25 cellular contexts compared by ENCODE assay signal in genomic region chr21:44903054-44903685, GRCh38. TPM values are rescaled to one million over a fixed set of nuclear protein-coding genes. Genes with fewer than 3 reads are reported as not detected.
DNase-seq lines count a peak whose midpoint lies in the region; ATAC-seq and TF ChIP-seq lines count a peak whose summit lies in the region.
"Had no signal": no experiment of that assay in that cellular context is flagged by ENCODE, and none has a peak within 500 bp of the region (broad histone marks: within the 10 kb centered on the region; RNA-seq: fewer than 3 reads in every experiment).

No MANE protein-coding gene starts in this region.

- peaks cover 7% of the 10 kb centered on the region for H3K9me3 Mint-ChIP-seq in activated naive CD4-positive, alpha-beta T cell treated with anti-CD3 and anti-CD28 coated beads, Interleukin-2, amount 10 ng/mL, durations not matched to agents 7 days and 5 days
- no peaks in the 10 kb centered on the region for H3K9me3 Mint-ChIP-seq in CD8-positive, alpha-beta T cell
- peaks cover 6% of the 10 kb centered on the region for H3K9me3 Mint-ChIP-seq in glutamatergic neuron (ENCODE audit: unreplicated experiment)
- H3K9me3 Mint-ChIP-seq: activated B cell treated with CpG ODN at 0.5 μM for 24 hours; activated CD4-positive, alpha-beta memory T cell treated with anti-CD3 and anti-CD28 coated beads for 36 hours; activated naive CD4-positive, alpha-beta T cell treated with anti-CD3 and anti-CD28 coated beads for 36 hours; stimulated activated effector memory CD8-positive, alpha-beta T cell treated with anti-CD3 and anti-CD28 coated beads, Interleukin-12 subunit alpha, Interleukin-12 subunit beta, amount 100 ng/mL, for 72 hours had no signal

- no peaks in the 10 kb centered on the region for H3K27me3 Mint-ChIP-seq in activated naive CD4-positive, alpha-beta T cell treated with anti-CD3 and anti-CD28 coated beads, Interleukin-2, amount 10 ng/mL, durations not matched to agents 7 days and 5 days
- no peaks in the 10 kb centered on the region for H3K27me3 Mint-ChIP-seq in CD8-positive, alpha-beta T cell (ENCODE audit: low read depth)
- peaks cover 11% of the 10 kb centered on the region for H3K27me3 Mint-ChIP-seq in glutamatergic neuron (ENCODE audit: unreplicated experiment)
- H3K27me3 Mint-ChIP-seq: activated B cell treated with CpG ODN at 0.5 μM for 24 hours; activated CD4-positive, alpha-beta memory T cell treated with anti-CD3 and anti-CD28 coated beads for 36 hours had no signal

- H2AFZ ChIP-seq in neuronal stem cell (ENCODE audit: low read length) = no peak overlapping the region

- H3K9me3 ChIP-seq in CD8-positive, alpha-beta T cell (ENCODE audit: low read length) = no peaks in the 10 kb centered on the region
- H3K9me3 ChIP-seq in neuronal stem cell (replicated peaks in 1 of 2; ENCODE audit: control insufficient read depth in 2 of 2, insufficient read depth in 1 of 2, low read depth in 1 of 2, low read length in 2 of 2) = peaks cover 0 to 12% of the 10 kb centered on the region in 2 donors
- H3K9me3 ChIP-seq: gastroesophageal sphincter, SK-N-SH, uterus had no signal

- no peak overlapping the region for H3K4me2 ChIP-seq in neuronal stem cell (ENCODE audit: insufficient read depth, low read length, poor library complexity, severe bottlenecking)
- H3K4me2 ChIP-seq: SK-N-SH had no signal

- CTCF ChIA-PET in activated naive CD4-positive, alpha-beta T cell treated with anti-CD3 and anti-CD28 coated beads, Interleukin-2, amount 10 ng/mL, durations not matched to agents 7 days and 5 days (lab: Charles Lee) = interaction anchor here (0.6 kb wide), 1 partner anchor 11 kb away, joined by 3 read pairs; no protein-coding TSS in a partner anchor
- CTCF ChIA-PET in CD8-positive, alpha-beta T cell (lab: Charles Lee) = no interaction called here

- no peak overlapping the region for H4K91ac ChIP-seq in neuronal stem cell (ENCODE audit: low read depth, low read length, poor library complexity)

- no peaks in the 10 kb centered on the region for H3K79me1 ChIP-seq in neuronal stem cell (ENCODE audit: low read depth, low read length)

- no peaks in the 10 kb centered on the region for H3K27me3 ChIP-seq in CD8-positive, alpha-beta T cell (ENCODE audit: insufficient read depth, low read length)
- peaks cover 0 to 55% (median 18%) of the 10 kb centered on the region in 3 experiments for H3K27me3 ChIP-seq in neuronal stem cell (ENCODE audit: control insufficient read depth in 3 of 3, insufficient read depth in 3 of 3, low read depth in 1 of 3, low read length in 3 of 3)
- H3K27me3 ChIP-seq: cardiac muscle cell, gastroesophageal sphincter, uterus had no signal

- H2BK5ac ChIP-seq in neuronal stem cell (ENCODE audit: low read length) = peak overlapping the region; percentile 71

- DNase-seq in activated naive CD4-positive, alpha-beta T cell treated with anti-CD3 and anti-CD28 coated beads, Interleukin-2, amount 10 ng/mL, durations not matched to agents 7 days and 5 days = no peak
- no peak for DNase-seq in activated naive CD4-positive, alpha-beta T cell treated with anti-CD3 and anti-CD28 coated beads, Interleukin-2, amount 50 U/mL, for 16 hours
- no peak for DNase-seq in CD8-positive, alpha-beta T cell
- DNase-seq in glutamatergic neuron (no peak), neuronal stem cell (ENCODE audit: low spot score) (no peak), NCI-H1048 (lab: John Stamatoyannopoulos, UW) (no peak), NCI-H1105 (lab: John Stamatoyannopoulos, UW) (no peak), NCI-H526 (lab: John Stamatoyannopoulos, UW) (no peak)
- DNase-seq: ACHN; activated B cell treated with CpG ODN at 0.5 μM for 24 hours; activated CD4-positive, alpha-beta memory T cell treated with anti-CD3 and anti-CD28 coated beads for 36 hours; activated naive CD4-positive, alpha-beta T cell treated with anti-CD3 and anti-CD28 coated beads for 36 hours; activated T-cell treated with anti-CD3 and anti-CD28 coated beads for 4 hours; C1 segment of cervical spinal cord; mesenchymal stem cell; NCI-H187 treated with DMSO at 0.1 percent for 48 hours; NCI-H748 treated with DMSO at 0.1 percent for 48 hours; RPMI8226; SK-N-SH; stimulated activated CD4-positive, alpha-beta T cell treated with anti-CD3 and anti-CD28 coated beads, Interleukin-2, amount 100 ng/mL, for 48 hours; uterus had no signal

- no peak for ATAC-seq in CD8-positive, alpha-beta T cell
- ATAC-seq: gastroesophageal sphincter; HCT116; stimulated activated effector memory CD8-positive, alpha-beta T cell treated with anti-CD3 and anti-CD28 coated beads, Interleukin-12 subunit alpha, Interleukin-12 subunit beta, amount 100 ng/mL, for 72 hours had no signal

- POLR2A ChIA-PET in CD8-positive, alpha-beta T cell (lab: Charles Lee) = interaction anchor here (1.3 kb wide), 1 partner anchor 11 kb away, joined by 5 read pairs; no protein-coding TSS in a partner anchor

- intact Hi-C loops in CD8-positive, alpha-beta T cell (cut with DNase I, micrococcal nuclease) = no loop called here

- H3K27ac ChIP-seq in CD8-positive, alpha-beta T cell (ENCODE audit: low read depth, low read length) = no peak overlapping the region
- H3K27ac ChIP-seq in neuronal stem cell (replicated peaks; ENCODE audit: low read length) = no peak overlapping the region
- H3K27ac ChIP-seq: cardiac muscle cell, gastroesophageal sphincter, uterus had no signal

- H3K4me1 ChIP-seq in CD8-positive, alpha-beta T cell (ENCODE audit: insufficient read depth, low read length) = peaks cover 27% of the 10 kb centered on the region
- peaks cover 0 to 4% of the 10 kb centered on the region in 2 donors for H3K4me1 ChIP-seq in neuronal stem cell (ENCODE audit: control insufficient read depth in 2 of 2, insufficient read depth in 1 of 2, low read depth in 1 of 2, low read length in 2 of 2)
- H3K4me1 ChIP-seq: uterus had no signal

- no peak overlapping the region for H3K14ac ChIP-seq in neuronal stem cell (ENCODE audit: low read length)

- no peak overlapping the region for H2BK15ac ChIP-seq in neuronal stem cell (ENCODE audit: low read length)

- no peak overlapping the region for H2AK5ac ChIP-seq in neuronal stem cell (ENCODE audit: low read depth, low read length)

- H3K18ac ChIP-seq in neuronal stem cell (ENCODE audit: low read length) = peak overlapping the region; percentile 62

- no peak overlapping the region for H3K23ac ChIP-seq in neuronal stem cell (ENCODE audit: low read depth, low read length, poor library complexity)

- no peak overlapping the region for H3K4me3 Mint-ChIP-seq in activated naive CD4-positive, alpha-beta T cell treated with anti-CD3 and anti-CD28 coated beads, Interleukin-2, amount 10 ng/mL, durations not matched to agents 7 days and 5 days
- no peak overlapping the region for H3K4me3 Mint-ChIP-seq in CD8-positive, alpha-beta T cell
- peak overlapping the region; percentile 13 for H3K4me3 Mint-ChIP-seq in glutamatergic neuron (ENCODE audit: unreplicated experiment)
- H3K4me3 Mint-ChIP-seq: activated B cell treated with CpG ODN at 0.5 μM for 24 hours; activated CD4-positive, alpha-beta memory T cell treated with anti-CD3 and anti-CD28 coated beads for 36 hours; activated naive CD4-positive, alpha-beta T cell treated with anti-CD3 and anti-CD28 coated beads for 36 hours; stimulated activated effector memory CD8-positive, alpha-beta T cell treated with anti-CD3 and anti-CD28 coated beads, Interleukin-12 subunit alpha, Interleukin-12 subunit beta, amount 100 ng/mL, for 72 hours had no signal

- H3K27ac Mint-ChIP-seq in activated naive CD4-positive, alpha-beta T cell treated with anti-CD3 and anti-CD28 coated beads, Interleukin-2, amount 10 ng/mL, durations not matched to agents 7 days and 5 days = peak overlapping the region; percentile 25
- peak overlapping the region; percentile 55 for H3K27ac Mint-ChIP-seq in CD8-positive, alpha-beta T cell
- H3K27ac Mint-ChIP-seq in glutamatergic neuron (ENCODE audit: unreplicated experiment) = no peak overlapping the region
- H3K27ac Mint-ChIP-seq: activated B cell treated with CpG ODN at 0.5 μM for 24 hours; activated CD4-positive, alpha-beta memory T cell treated with anti-CD3 and anti-CD28 coated beads for 36 hours; activated naive CD4-positive, alpha-beta T cell treated with anti-CD3 and anti-CD28 coated beads for 36 hours had no signal

- no peak overlapping the region for H4K8ac ChIP-seq in neuronal stem cell (ENCODE audit: low read depth, low read length)

- H3K4me1 Mint-ChIP-seq in activated naive CD4-positive, alpha-beta T cell treated with anti-CD3 and anti-CD28 coated beads, Interleukin-2, amount 10 ng/mL, durations not matched to agents 7 days and 5 days = peaks cover 13% of the 10 kb centered on the region
- peaks cover 25% of the 10 kb centered on the region for H3K4me1 Mint-ChIP-seq in CD8-positive, alpha-beta T cell (ENCODE audit: low read depth)
- peaks cover 7% of the 10 kb centered on the region for H3K4me1 Mint-ChIP-seq in glutamatergic neuron (ENCODE audit: low read depth, unreplicated experiment)

- peaks cover 68% of the 10 kb centered on the region for H3K36me3 Mint-ChIP-seq in activated naive CD4-positive, alpha-beta T cell treated with anti-CD3 and anti-CD28 coated beads, Interleukin-2, amount 10 ng/mL, durations not matched to agents 7 days and 5 days
- H3K36me3 Mint-ChIP-seq in CD8-positive, alpha-beta T cell = peaks cover 74% of the 10 kb centered on the region
- no peaks in the 10 kb centered on the region for H3K36me3 Mint-ChIP-seq in glutamatergic neuron (ENCODE audit: unreplicated experiment)

- no peak overlapping the region for H3K9ac ChIP-seq in neuronal stem cell (ENCODE audit: low read depth, low read length, poor library complexity)
- H3K9ac ChIP-seq: SK-N-SH had no signal

- WGBS in neuronal stem cell (ENCODE audit: extremely low coverage in 2 of 2, insufficient read length in 2 of 2, insufficient replicate concordance in 1 of 2), 2 donors = no CpG with 5 or more reads among the region's 18 CpGs

- no peak for TF ChIP-seq CTCF in CD8-positive, alpha-beta T cell (IDR thresholded peaks at IDR 0.05)
- TF ChIP-seq CTCF in glutamatergic neuron (IDR thresholded peaks at IDR 0.05; ENCODE audit: partially characterized antibody, unreplicated experiment) = no peak

- no peak overlapping the region for H3K4me3 ChIP-seq in CD8-positive, alpha-beta T cell (ENCODE audit: low read depth, low read length)
- no peak overlapping the region for H3K4me3 ChIP-seq in neuronal stem cell (ENCODE audit: low read length in 2 of 2)
- H3K4me3 ChIP-seq: cardiac muscle cell, gastroesophageal sphincter, uterus had no signal

- H3K4ac ChIP-seq in neuronal stem cell (ENCODE audit: low read length) = no peak overlapping the region

- H2BK120ac ChIP-seq in neuronal stem cell (ENCODE audit: low read depth, low read length) = no peak overlapping the region

- peaks cover 88% of the 10 kb centered on the region for H3K36me3 ChIP-seq in CD8-positive, alpha-beta T cell (ENCODE audit: insufficient read depth, low read length)
- H3K36me3 ChIP-seq in neuronal stem cell (replicated peaks in 1 of 2; ENCODE audit: control insufficient read depth in 2 of 2, insufficient read depth in 2 of 2, low read length in 2 of 2) = peaks cover 0 to 2% of the 10 kb centered on the region in 2 donors
- H3K36me3 ChIP-seq: cardiac muscle cell, gastroesophageal sphincter, uterus had no signal

- no peak overlapping the region for H2BK12ac ChIP-seq in neuronal stem cell (ENCODE audit: low read length)

RNA-seq across cellular contexts. Expression of gene ITGB2, which starts 17.5 kb away (rescaled TPM):
- total RNA-seq in CD8-positive, alpha-beta T cell = 100 to 1,000 TPM; 234 to 245 TPM
- total RNA-seq in glutamatergic neuron (ENCODE audit: unreplicated experiment) = 0.91 TPM
- 0.06 TPM for polyA plus RNA-seq in neuronal stem cell (2013, experiment 1 of 2)
- polyA plus RNA-seq in neuronal stem cell (2013, experiment 2 of 2) = 0.12 TPM

RNA-seq across cellular contexts. Expression of gene PTTG1IP, which starts 29.7 kb away (rescaled TPM):
- total RNA-seq in CD8-positive, alpha-beta T cell = 10 to 100 TPM; 71.0 to 73.3 TPM
- total RNA-seq in glutamatergic neuron (ENCODE audit: unreplicated experiment) = 249 TPM
- polyA plus RNA-seq in neuronal stem cell (2013, experiment 1 of 2) = 134 TPM
- 131 TPM for polyA plus RNA-seq in neuronal stem cell (2013, experiment 2 of 2)

RNA-seq across cellular contexts. Expression of gene SLX9, which starts 36.7 kb away (rescaled TPM):
- total RNA-seq in CD8-positive, alpha-beta T cell = 10 to 100 TPM in 1 of 2 experiments, 1 to 10 TPM in 1; 8.2 to 10.0 TPM
- 30.7 TPM for total RNA-seq in glutamatergic neuron (ENCODE audit: unreplicated experiment)
- polyA plus RNA-seq in neuronal stem cell (2013, experiment 1 of 2) = 17.0 TPM
- 16.6 TPM for polyA plus RNA-seq in neuronal stem cell (2013, experiment 2 of 2)

Comparison
In these comparisons a context has a peak if more than half of its experiments do, and no peak if none do; other contexts are left out.
1. RNA of gene ITGB2, which starts 17.5 kb away (total RNA-seq): 234 to 245 TPM in CD8-positive, alpha-beta T cell; 0.91 TPM in glutamatergic neuron (single experiment); every median in the first group is over 100 times any median in the second.